1 cellular context compared by ENCODE assay signal in the genomic region with DNA sequence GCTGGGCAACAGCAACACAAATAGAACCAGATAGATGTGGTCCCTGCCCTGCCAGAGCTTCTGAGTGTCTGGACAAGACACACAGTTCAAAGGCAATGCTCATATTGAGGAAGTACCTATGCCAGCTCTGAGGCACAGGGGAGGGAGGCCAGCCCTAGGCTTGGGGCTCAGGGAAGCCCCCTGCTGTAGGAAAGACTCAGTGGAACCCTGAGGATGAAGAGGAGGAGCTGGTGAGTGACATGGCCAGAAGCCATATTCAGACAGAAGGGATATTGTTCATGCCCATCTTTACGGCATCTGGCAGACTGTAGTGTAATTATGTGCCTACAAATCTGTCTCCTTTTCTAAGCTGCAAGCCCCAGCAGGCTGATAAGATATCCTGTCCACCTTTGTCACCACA.
TF ChIP-seq lines count a peak whose summit lies in the region.

No MANE protein-coding gene starts in this region.

TF ChIP-seq in IMR-90, 13 proteins besides CTCF, POLR2A, EP300 and RAD21 (continued from another document):
- no peak for TF ChIP-seq SMC3 (IDR thresholded peaks at IDR 0.05; ENCODE audit: low read depth, low read length)
- no peak for TF ChIP-seq NFE2L2 (IDR thresholded peaks at IDR 0.05; ENCODE audit: low read depth, low read length)
- no peak for TF ChIP-seq RFX5 (IDR thresholded peaks at IDR 0.05; ENCODE audit: low read depth, low read length)
